1 cellular context compared by ENCODE assay signal in genomic region chr12:57771271-57771872, GRCh38.
TF ChIP-seq lines count a peak whose summit lies in the region.

No MANE protein-coding gene starts in this region.

TF ChIP-seq in HCT116, 20 proteins besides CTCF, POLR2A, EP300 and RAD21 (continued from another document):
- no peak for TF ChIP-seq REST (IDR thresholded peaks at IDR 0.05; ENCODE audit: low read depth)
- TF ChIP-seq FOSL1 (IDR thresholded peaks at IDR 0.05; ENCODE audit: low read depth): no peak
- TF ChIP-seq EGR1 (IDR thresholded peaks at IDR 0.05; ENCODE audit: low read depth): no peak
- TF ChIP-seq EZH2phosphoT487 (IDR thresholded peaks at IDR 0.05; ENCODE audit: borderline replicate concordance): no peak
- TF ChIP-seq YY1 (IDR thresholded peaks at IDR 0.05; ENCODE audit: extremely low read depth, insufficient replicate concordance, low read depth, low read length): no peak
- no peak for TF ChIP-seq SIN3A (IDR thresholded peaks at IDR 0.05; ENCODE audit: low read depth)
- TF ChIP-seq CBX3 (IDR thresholded peaks at IDR 0.05; ENCODE audit: low read depth): no peak
- TF ChIP-seq JUND (IDR thresholded peaks at IDR 0.05): no peak
- TF ChIP-seq TCF7L2 (IDR thresholded peaks at IDR 0.05; ENCODE audit: borderline replicate concordance, extremely low read depth, insufficient read depth, insufficient read length): no peak
- no peak for TF ChIP-seq ZNF274 (IDR thresholded peaks at IDR 0.05; ENCODE audit: low read depth, low read length)
- TF ChIP-seq POLR2AphosphoS5 (IDR thresholded peaks at IDR 0.05; ENCODE audit: low read depth, low read length): no peak
